In the genomic region with DNA sequence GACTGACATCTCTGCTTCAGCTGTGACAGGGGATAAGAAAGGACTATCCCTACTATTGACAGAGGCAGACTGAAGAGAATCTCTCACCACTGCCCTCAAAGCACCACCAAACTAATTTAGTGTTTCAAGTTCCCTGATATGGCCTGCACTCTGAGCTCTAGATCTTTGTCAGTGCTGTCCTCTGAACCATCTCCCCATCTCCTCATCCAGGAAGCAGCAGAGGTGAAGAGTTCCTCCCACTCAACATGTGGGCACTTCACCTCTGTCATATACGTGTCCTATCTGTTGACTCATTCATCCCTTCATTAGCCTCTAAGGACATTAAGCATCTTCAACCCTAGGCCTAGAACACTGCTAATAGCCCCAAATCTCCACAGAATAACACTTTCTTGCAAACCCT, we compare ENCODE assay signal across 18 cellular contexts. TPM values are rescaled to one million over a fixed set of nuclear protein-coding genes. Genes with fewer than 3 reads are reported as not detected.
A peak's percentile ranks its signal among the peaks of the same experiment; 100 is the strongest.
DNase-seq lines count a peak whose midpoint lies in the region; ATAC-seq and TF ChIP-seq lines count a peak whose summit lies in the region.
"Had no signal": no experiment of that assay in that cellular context is flagged by ENCODE, and none has a peak within 500 bp of the region (broad histone marks: within the 10 kb centered on the region; RNA-seq: fewer than 3 reads in every experiment).

No MANE protein-coding gene starts in this region.

- peaks cover 34% of the 10 kb centered on the region for H3K4me1 Mint-ChIP-seq in activated CD4-positive, alpha-beta T cell treated with anti-CD3 and anti-CD28 coated beads, Interleukin-2, amount 10 ng/mL, durations not matched to agents 24 days and 14 days
- peaks cover 2% of the 10 kb centered on the region for H3K4me1 Mint-ChIP-seq in CD8-positive, alpha-beta T cell (ENCODE audit: low read depth)
- H3K4me1 Mint-ChIP-seq in T-helper 2 cell treated with Interferon-gamma antibody and Interleukin-4, amounts not matched to agents 5 μg/mL and 100 μg/mL, for 36 hours (ENCODE audit: low read depth), result peaks cover 30% of the 10 kb centered on the region
- H3K4me1 Mint-ChIP-seq in osteocyte (ENCODE audit: unreplicated experiment), result peaks cover 23% of the 10 kb centered on the region

- no peak overlapping the region for H3K4me3 ChIP-seq in CD8-positive, alpha-beta T cell (ENCODE audit: low read depth, low read length)
- H3K4me3 ChIP-seq: breast epithelium, left ventricle myocardium inferior, MG63, mucosa of descending colon, spleen had no signal

- no peaks in the 10 kb centered on the region for H3K9me3 Mint-ChIP-seq in activated CD4-positive, alpha-beta T cell treated with anti-CD3 and anti-CD28 coated beads, Interleukin-2, amount 10 ng/mL, durations not matched to agents 24 days and 14 days
- H3K9me3 Mint-ChIP-seq in CD8-positive, alpha-beta T cell, result no peaks in the 10 kb centered on the region
- no peaks in the 10 kb centered on the region for H3K9me3 Mint-ChIP-seq in T-helper 2 cell treated with Interferon-gamma antibody and Interleukin-4, amounts not matched to agents 5 μg/mL and 100 μg/mL, for 36 hours
- no peaks in the 10 kb centered on the region for H3K9me3 Mint-ChIP-seq in osteocyte (ENCODE audit: unreplicated experiment)

- POLR2A ChIA-PET in CD8-positive, alpha-beta T cell (lab: Charles Lee), result no interaction called here

- TF ChIP-seq CTCF in CD8-positive, alpha-beta T cell (IDR thresholded peaks at IDR 0.05), result no peak
- TF ChIP-seq CTCF in osteocyte (IDR thresholded peaks at IDR 0.05), result no peak

- H3K36me3 Mint-ChIP-seq in activated CD4-positive, alpha-beta T cell treated with anti-CD3 and anti-CD28 coated beads, Interleukin-2, amount 10 ng/mL, durations not matched to agents 24 days and 14 days (ENCODE audit: low read depth), result peaks cover 51% of the 10 kb centered on the region
- H3K36me3 Mint-ChIP-seq in CD8-positive, alpha-beta T cell, result peaks cover 9% of the 10 kb centered on the region
- H3K36me3 Mint-ChIP-seq in T-helper 2 cell treated with Interferon-gamma antibody and Interleukin-4, amounts not matched to agents 5 μg/mL and 100 μg/mL, for 36 hours (ENCODE audit: low read depth), result peaks cover 68% of the 10 kb centered on the region
- H3K36me3 Mint-ChIP-seq in osteocyte (ENCODE audit: unreplicated experiment), result peaks cover 12% of the 10 kb centered on the region

- H3K27ac Mint-ChIP-seq in activated CD4-positive, alpha-beta T cell treated with anti-CD3 and anti-CD28 coated beads, Interleukin-2, amount 10 ng/mL, durations not matched to agents 24 days and 14 days, result peak overlapping the region; percentile 79
- peak overlapping the region; percentile 10 for H3K27ac Mint-ChIP-seq in CD8-positive, alpha-beta T cell
- peak overlapping the region; percentile 64 for H3K27ac Mint-ChIP-seq in T-helper 2 cell treated with Interferon-gamma antibody and Interleukin-4, amounts not matched to agents 5 μg/mL and 100 μg/mL, for 36 hours
- peak overlapping the region; percentile 37 for H3K27ac Mint-ChIP-seq in osteocyte (ENCODE audit: unreplicated experiment)

- H3K4me1 ChIP-seq in CD8-positive, alpha-beta T cell (ENCODE audit: insufficient read depth, low read length), result no peaks in the 10 kb centered on the region
- H3K4me1 ChIP-seq: breast epithelium had no signal

- H3K36me3 ChIP-seq in CD8-positive, alpha-beta T cell (ENCODE audit: insufficient read depth, low read length), result no peaks in the 10 kb centered on the region
- H3K36me3 ChIP-seq: breast epithelium had no signal

- intact Hi-C loops in activated CD4-positive, alpha-beta T cell treated with anti-CD3 and anti-CD28 coated beads, Interleukin-2, amount 10 ng/mL, durations not matched to agents 24 days and 14 days (cut with micrococcal nuclease), result loop anchor here (2.0 kb wide), 1 partner anchor 20 kb away; a partner anchor contains a TSS
- intact Hi-C loops in CD8-positive, alpha-beta T cell (cut with DNase I, micrococcal nuclease), result no loop called here

- no peaks in the 10 kb centered on the region for H3K9me3 ChIP-seq in CD8-positive, alpha-beta T cell (ENCODE audit: low read length)
- H3K9me3 ChIP-seq: breast epithelium, left ventricle myocardium inferior, MG63, mucosa of descending colon, spleen had no signal

- H3K27ac ChIP-seq in CD8-positive, alpha-beta T cell (ENCODE audit: low read depth, low read length), result no peak overlapping the region
- H3K27ac ChIP-seq: breast epithelium, left ventricle myocardium inferior had no signal

- no peak for DNase-seq in activated CD4-positive, alpha-beta T cell treated with anti-CD3 and anti-CD28 coated beads, Interleukin-2, amount 10 ng/mL, durations not matched to agents 24 days and 14 days
- DNase-seq in activated CD4-positive, alpha-beta T cell treated with anti-CD3 and anti-CD28 coated beads for 48 hours, result no peak
- no peak for DNase-seq in CD8-positive, alpha-beta T cell
- DNase-seq in T-helper 2 cell treated with Interferon-gamma antibody and Interleukin-4, amounts not matched to agents 5 μg/mL and 100 μg/mL, for 36 hours (ENCODE audit: low spot score), result peak; percentile 30
- DNase-seq in osteocyte (ENCODE audit: extremely low spot score, unreplicated experiment), result peak; percentile 13
- no peak for DNase-seq in HK-2 (ENCODE audit: unreplicated experiment)
- DNase-seq in NCI-H2029 (lab: John Stamatoyannopoulos, UW), result no peak
- no peak for DNase-seq in AG20443 (ENCODE audit: low spot score)
- DNase-seq: C1 segment of cervical spinal cord, DMS153, left ventricle myocardium inferior, MG63, mucosa of descending colon, NCI-H1694, spleen had no signal

- no peaks in the 10 kb centered on the region for H3K27me3 ChIP-seq in CD8-positive, alpha-beta T cell (ENCODE audit: insufficient read depth, low read length)
- H3K27me3 ChIP-seq: breast epithelium, MG63, spleen had no signal

- no peaks in the 10 kb centered on the region for H3K27me3 Mint-ChIP-seq in activated CD4-positive, alpha-beta T cell treated with anti-CD3 and anti-CD28 coated beads, Interleukin-2, amount 10 ng/mL, durations not matched to agents 24 days and 14 days
- no peaks in the 10 kb centered on the region for H3K27me3 Mint-ChIP-seq in CD8-positive, alpha-beta T cell (ENCODE audit: low read depth)
- H3K27me3 Mint-ChIP-seq in T-helper 2 cell treated with Interferon-gamma antibody and Interleukin-4, amounts not matched to agents 5 μg/mL and 100 μg/mL, for 36 hours (ENCODE audit: low read depth), result no peaks in the 10 kb centered on the region
- H3K27me3 Mint-ChIP-seq in osteocyte (ENCODE audit: unreplicated experiment), result no peaks in the 10 kb centered on the region

- CTCF ChIA-PET in CD8-positive, alpha-beta T cell (lab: Charles Lee), result interaction anchor here (1.8 kb wide), 1 partner anchor 12 kb away, joined by 6 read pairs; no protein-coding TSS in a partner anchor

- H3K4me3 Mint-ChIP-seq in activated CD4-positive, alpha-beta T cell treated with anti-CD3 and anti-CD28 coated beads, Interleukin-2, amount 10 ng/mL, durations not matched to agents 24 days and 14 days, result no peak overlapping the region
- H3K4me3 Mint-ChIP-seq in CD8-positive, alpha-beta T cell, result no peak overlapping the region
- H3K4me3 Mint-ChIP-seq in T-helper 2 cell treated with Interferon-gamma antibody and Interleukin-4, amounts not matched to agents 5 μg/mL and 100 μg/mL, for 36 hours, result no peak overlapping the region
- H3K4me3 Mint-ChIP-seq in osteocyte (ENCODE audit: unreplicated experiment), result no peak overlapping the region

- no peak for ATAC-seq in CD8-positive, alpha-beta T cell
- ATAC-seq: HCT116, mucosa of descending colon, Right ventricle myocardium inferior had no signal

RNA-seq across cellular contexts. Expression of a gene that starts 14.1 kb away (rescaled TPM):
- total RNA-seq in activated CD4-positive, alpha-beta T cell treated with anti-CD3 and anti-CD28 coated beads, Interleukin-2, amount 10 ng/mL, durations not matched to agents 24 days and 14 days, result 5.5 and 6.0 TPM in 2 replicates
- total RNA-seq in CD8-positive, alpha-beta T cell, result 10 to 100 TPM; 10.8 to 12.1 TPM
- total RNA-seq in osteocyte, result 46.9 and 50.6 TPM in 2 replicates

RNA-seq across cellular contexts. Expression of a gene that starts 19.2 kb away (rescaled TPM):
- total RNA-seq in activated CD4-positive, alpha-beta T cell treated with anti-CD3 and anti-CD28 coated beads, Interleukin-2, amount 10 ng/mL, durations not matched to agents 24 days and 14 days, result 42.3 and 42.6 TPM in 2 replicates
- under 1 TPM; 0.22 to 0.81 TPM for total RNA-seq in CD8-positive, alpha-beta T cell
- total RNA-seq in osteocyte, result 10.4 and 11.7 TPM in 2 replicates

RNA-seq across cellular contexts. Expression of a gene that starts 19.6 kb away (rescaled TPM):
- 52.2 and 52.5 TPM in 2 replicates for total RNA-seq in activated CD4-positive, alpha-beta T cell treated with anti-CD3 and anti-CD28 coated beads, Interleukin-2, amount 10 ng/mL, durations not matched to agents 24 days and 14 days
- total RNA-seq in CD8-positive, alpha-beta T cell, result 10 to 100 TPM; 20.7 to 26.0 TPM
- total RNA-seq in osteocyte, result 36.2 and 38.6 TPM in 2 replicates

RNA-seq across cellular contexts. Expression of a gene that starts 39.2 kb away (rescaled TPM):
- 2.8 and 3.1 TPM in 2 replicates for total RNA-seq in activated CD4-positive, alpha-beta T cell treated with anti-CD3 and anti-CD28 coated beads, Interleukin-2, amount 10 ng/mL, durations not matched to agents 24 days and 14 days
- total RNA-seq in CD8-positive, alpha-beta T cell, result 10 to 100 TPM; 23.5 to 26.0 TPM
- 0.13 TPM in 1 of 2 replicates, not detected in the other for total RNA-seq in osteocyte

Comparison
In these comparisons a context has a peak if more than half of its experiments do, and no peak if none do; other contexts are left out.
1. DNase-seq: peak in T-helper 2 cell treated with Interferon-gamma antibody and Interleukin-4, amounts not matched to agents 5 μg/mL and 100 μg/mL, for 36 hours (single experiment) and osteocyte (single experiment); none in activated CD4-positive, alpha-beta T cell treated with anti-CD3 and anti-CD28 coated beads, Interleukin-2, amount 10 ng/mL, durations not matched to agents 24 days and 14 days (single experiment), activated CD4-positive, alpha-beta T cell treated with anti-CD3 and anti-CD28 coated beads for 48 hours (single experiment), CD8-positive, alpha-beta T cell (0 of 7), HK-2 (single experiment), NCI-H2029 (single experiment) and AG20443 (single experiment).
2. H3K27ac Mint-ChIP-seq: peak in every context shown above with its lines; median percentile 79 in activated CD4-positive, alpha-beta T cell treated with anti-CD3 and anti-CD28 coated beads, Interleukin-2, amount 10 ng/mL, durations not matched to agents 24 days and 14 days; 64 in T-helper 2 cell treated with Interferon-gamma antibody and Interleukin-4, amounts not matched to agents 5 μg/mL and 100 μg/mL, for 36 hours; 37 in osteocyte; 10 in CD8-positive, alpha-beta T cell.